ENCODE assay signal across 14 cellular contexts in genomic region chr2:118808429-118808809, GRCh38. TPM values are rescaled to one million over a fixed set of nuclear protein-coding genes. Genes with fewer than 3 reads are reported as not detected.
DNase-seq lines count a peak whose midpoint lies in the region; ATAC-seq and TF ChIP-seq lines count a peak whose summit lies in the region.
"Had no signal": no experiment of that assay in that cellular context is flagged by ENCODE, and none has a peak within 500 bp of the region (broad histone marks: within the 10 kb centered on the region; RNA-seq: fewer than 3 reads in every experiment).

No MANE protein-coding gene starts in this region.

- peak overlapping the region; percentile 47 for H3K4me3 Mint-ChIP-seq in CD8-positive, alpha-beta T cell
- H3K4me3 Mint-ChIP-seq: activated CD4-positive, alpha-beta T cell treated with anti-CD3 and anti-CD28 coated beads, Interleukin-2, amount 10 ng/mL, durations not matched to agents 7 days and 5 days; mesothelial cell of epicardium had no signal

- H2AFZ ChIP-seq in neuron (ENCODE audit: low read depth, low read length), result peak overlapping the region; percentile 40

- no peak for ATAC-seq in CD8-positive, alpha-beta T cell

- no peaks in the 10 kb centered on the region for H3K36me3 Mint-ChIP-seq in CD8-positive, alpha-beta T cell
- H3K36me3 Mint-ChIP-seq: IgD-negative memory B cell, mesothelial cell of epicardium had no signal

- intact Hi-C loops in CD8-positive, alpha-beta T cell (cut with DNase I, micrococcal nuclease), result no loop called here

- no peak overlapping the region for H3K4me3 ChIP-seq in CD8-positive, alpha-beta T cell (ENCODE audit: low read depth, low read length)
- H3K4me3 ChIP-seq in HUES48 (ENCODE audit: low read depth, low read length) (peak overlapping the region; percentile 46), fibroblast of the aortic adventitia (ENCODE audit: low read depth, low read length) (peak overlapping the region; percentile 28), neuron (ENCODE audit: low read length) (no peak overlapping the region)
- H3K4me3 ChIP-seq: colonic mucosa had no signal

- H3K9ac ChIP-seq in HUES48 (ENCODE audit: low read depth, low read length), result peak overlapping the region; percentile 60; the same call in 1 of the 2 replicates

- no peak overlapping the region for H3K27ac ChIP-seq in CD8-positive, alpha-beta T cell (ENCODE audit: low read depth, low read length)
- H3K27ac ChIP-seq in HUES48 (ENCODE audit: low read depth, low read length), result peak overlapping the region; percentile 71
- H3K27ac ChIP-seq: colonic mucosa had no signal

- CTCF ChIA-PET in CD8-positive, alpha-beta T cell (lab: Charles Lee), result interaction anchor here (1.5 kb wide), 1 partner anchor 12 kb away, joined by 3 read pairs; no protein-coding TSS in a partner anchor

- DNase-seq in CD8-positive, alpha-beta T cell, result no peak
- DNase-seq in fibroblast of the aortic adventitia (ENCODE audit: low read depth) (no peak), NCI-H1694 treated with DMSO at 0.1 percent for 48 hours (lab: John Stamatoyannopoulos, UW) (no peak), DMS 273 (lab: John Stamatoyannopoulos, UW; ENCODE audit: unreplicated experiment) (no peak), ACHN (no peak), NCI-H2196 treated with DMSO at 0.1 percent for 48 hours (lab: John Stamatoyannopoulos, UW; ENCODE audit: unreplicated experiment) (no peak)
- DNase-seq: activated CD4-positive, alpha-beta T cell treated with anti-CD3 and anti-CD28 coated beads, Interleukin-2, amount 10 ng/mL, durations not matched to agents 7 days and 5 days; activated naive CD4-positive, alpha-beta T cell; colonic mucosa; NCI-H1694 had no signal

- no peak overlapping the region for H3K27ac Mint-ChIP-seq in CD8-positive, alpha-beta T cell
- H3K27ac Mint-ChIP-seq: activated CD4-positive, alpha-beta T cell treated with anti-CD3 and anti-CD28 coated beads, Interleukin-2, amount 10 ng/mL, durations not matched to agents 7 days and 5 days; IgD-negative memory B cell; mesothelial cell of epicardium had no signal

- H3K4me1 ChIP-seq in CD8-positive, alpha-beta T cell (ENCODE audit: insufficient read depth, low read length), result peaks cover 4% of the 10 kb centered on the region
- H3K4me1 ChIP-seq in HUES48 (ENCODE audit: control insufficient read depth, insufficient read depth, low read length) (peaks cover 44% of the 10 kb centered on the region), neuron (ENCODE audit: insufficient read depth, low read length) (peaks cover 8% of the 10 kb centered on the region)
- H3K4me1 ChIP-seq: colonic mucosa had no signal

- H3K36me3 ChIP-seq in CD8-positive, alpha-beta T cell (ENCODE audit: insufficient read depth, low read length), result no peaks in the 10 kb centered on the region
- H3K36me3 ChIP-seq in HUES48 (ENCODE audit: control insufficient read depth, insufficient read depth, low read length) (no peaks in the 10 kb centered on the region), neuron (ENCODE audit: insufficient read depth, low read length) (no peaks in the 10 kb centered on the region)
- H3K36me3 ChIP-seq: colonic mucosa had no signal

- no peaks in the 10 kb centered on the region for H3K9me3 Mint-ChIP-seq in CD8-positive, alpha-beta T cell
- H3K9me3 Mint-ChIP-seq: activated CD4-positive, alpha-beta T cell treated with anti-CD3 and anti-CD28 coated beads, Interleukin-2, amount 10 ng/mL, durations not matched to agents 7 days and 5 days; IgD-negative memory B cell; mesothelial cell of epicardium had no signal

- peaks cover 5% of the 10 kb centered on the region for H3K4me1 Mint-ChIP-seq in CD8-positive, alpha-beta T cell (ENCODE audit: low read depth)
- H3K4me1 Mint-ChIP-seq: activated CD4-positive, alpha-beta T cell treated with anti-CD3 and anti-CD28 coated beads, Interleukin-2, amount 10 ng/mL, durations not matched to agents 7 days and 5 days had no signal

- H3K9me3 ChIP-seq in CD8-positive, alpha-beta T cell (ENCODE audit: low read length), result no peaks in the 10 kb centered on the region
- H3K9me3 ChIP-seq in HUES48 (ENCODE audit: control insufficient read depth, insufficient read depth, low read length), result no peaks in the 10 kb centered on the region
- H3K9me3 ChIP-seq in neuron (ENCODE audit: low read length), result no peaks in the 10 kb centered on the region
- H3K9me3 ChIP-seq: colonic mucosa had no signal

- in situ Hi-C loops in ACHN (cut with HindIII; ENCODE audit: low pct_ligation_motif_present, low pct_unique_long_range_greater_than_20kb, low sequenced_read_pairs), result no loop called here

- POLR2A ChIA-PET in CD8-positive, alpha-beta T cell (lab: Charles Lee), result no interaction called here

- TF ChIP-seq CTCF in CD8-positive, alpha-beta T cell (IDR thresholded peaks at IDR 0.05), result no peak
- no peak for TF ChIP-seq CTCF in fibroblast of the aortic adventitia (IDR thresholded peaks at IDR 0.05; ENCODE audit: insufficient read depth, low read length)

- peaks cover 61% of the 10 kb centered on the region for H3K27me3 Mint-ChIP-seq in CD8-positive, alpha-beta T cell (ENCODE audit: low read depth)

- peaks cover 6% of the 10 kb centered on the region for H3K27me3 ChIP-seq in CD8-positive, alpha-beta T cell (ENCODE audit: insufficient read depth, low read length)
- peaks cover 23% of the 10 kb centered on the region for H3K27me3 ChIP-seq in HUES48 (ENCODE audit: control insufficient read depth, insufficient read depth, low read length)
- H3K27me3 ChIP-seq in neuron (ENCODE audit: insufficient read depth, low read length), result peaks cover 21% of the 10 kb centered on the region

RNA-seq across cellular contexts. Expression of gene EN1, which starts 39.0 kb away (rescaled TPM):
- not detected for total RNA-seq in CD8-positive, alpha-beta T cell
- total RNA-seq in fibroblast of the aortic adventitia (ENCODE audit: low replicate concordance), result 0.63 and 0.90 TPM in 2 replicates
- total RNA-seq: activated CD4-positive, alpha-beta T cell treated with anti-CD3 and anti-CD28 coated beads, Interleukin-2, amount 10 ng/mL, durations not matched to agents 7 days and 5 days; colonic mucosa had no signal

Comparison
In these comparisons a context has a peak if more than half of its experiments do, and no peak if none do; other contexts are left out.
1. H3K4me3 ChIP-seq: peak in HUES48 (single experiment) and fibroblast of the aortic adventitia (single experiment); none in CD8-positive, alpha-beta T cell (single experiment) and neuron (single experiment).